In genomic region chr19:46428278-46429141, GRCh38 we compare ENCODE assay signal across 8 cellular contexts. TPM values are rescaled to one million over a fixed set of nuclear protein-coding genes. Genes with fewer than 3 reads are reported as not detected.
DNase-seq lines count a peak whose midpoint lies in the region; ATAC-seq, FAIRE-seq and TF ChIP-seq lines count a peak whose summit lies in the region.

TSS of gene PNMA8C (minus strand) at chr19:46428936. CDS start at chr19:46428359, 577 bp downstream.

- no peak for TF ChIP-seq EP300 in stomach (IDR thresholded peaks at IDR 0.05)

- BruUV-seq in Calu3 (replicated peaks; lab: Mats Ljungman, UMichigan) (no TSS peak), endothelial cell of umbilical vein (replicated peaks; lab: Mats Ljungman, UMichigan) (no TSS peak)

- H3K36me3 ChIP-seq in endothelial cell of umbilical vein (ENCODE audit: control insufficient read depth in 2 of 2, extremely low read depth in 1 of 2, insufficient read depth in 2 of 2, low read length in 2 of 2) (no peaks in the 10 kb centered on the region), mucosa of descending colon (ENCODE audit: low read depth) (no peaks in the 10 kb centered on the region), stomach (no peaks in the 10 kb centered on the region)

- H3K9me3 Mint-ChIP-seq in Calu3 (ENCODE audit: low read depth, unreplicated experiment): no peaks in the 10 kb centered on the region

- CTCF ChIA-PET in Calu3 (lab: Charles Lee) (no interaction called here), endothelial cell of umbilical vein (lab: Charles Lee) (no interaction called here)

- no peak for TF ChIP-seq CTCF in Calu3 (IDR thresholded peaks at IDR 0.05; ENCODE audit: unreplicated experiment)
- no peak for TF ChIP-seq CTCF in endothelial cell of umbilical vein (IDR thresholded peaks at IDR 0.05; ENCODE audit: extremely low read depth in 1 of 2, insufficient read depth in 1 of 2, low read depth in 1 of 2, low read length in 2 of 2)
- TF ChIP-seq CTCF in mucosa of descending colon (IDR thresholded peaks at IDR 0.05): no peak
- TF ChIP-seq CTCF in stomach (IDR thresholded peaks at IDR 0.05): no peak

- peak; percentile 72 for ATAC-seq in mucosa of descending colon
- ATAC-seq in HG02938 (IDR thresholded peaks at IDR 0.05; ENCODE audit: unreplicated experiment): no peak

- FAIRE-seq in endothelial cell of umbilical vein (lab: Jason Lieb, UNC): peak; percentile 78

- TF ChIP-seq POLR2A in endothelial cell of umbilical vein (IDR thresholded peaks at IDR 0.05; ENCODE audit: low read depth, low read length) (no peak), stomach (IDR thresholded peaks at IDR 0.05) (no peak)

- H2AFZ ChIP-seq in endothelial cell of umbilical vein (ENCODE audit: low read depth, low read length): peak within 1 kb of the TSS; percentile 69

- H3K27ac ChIP-seq in endothelial cell of umbilical vein (ENCODE audit: insufficient read depth, low read depth, low read length) (no peak within 1 kb of the TSS), stomach (peak within 1 kb of the TSS in 1 of 5 donors; percentile 13)

- no peaks in the 10 kb centered on the region for H4K20me1 ChIP-seq in endothelial cell of umbilical vein (replicated peaks; ENCODE audit: control insufficient read depth, extremely low read depth, insufficient read depth, low read length)

- peaks cover 77% of the 10 kb centered on the region for H3K27me3 Mint-ChIP-seq in Calu3 (ENCODE audit: unreplicated experiment)

- H3K9me3 ChIP-seq in endothelial cell of umbilical vein (replicated peaks; ENCODE audit: control insufficient read depth, insufficient read depth, low read length) (no peaks in the 10 kb centered on the region), mucosa of descending colon (no peaks in the 10 kb centered on the region), stomach (no peaks in the 10 kb centered on the region)

- peak within 1 kb of the TSS; percentile 6 for H3K4me3 Mint-ChIP-seq in Calu3 (ENCODE audit: low read depth, unreplicated experiment)

- H3K36me3 Mint-ChIP-seq in Calu3 (ENCODE audit: insufficient read depth, unreplicated experiment): peaks cover 6% of the 10 kb centered on the region

- H3K4me2 ChIP-seq in endothelial cell of umbilical vein (ENCODE audit: insufficient read depth, low read length): peak within 1 kb of the TSS; percentile 18

- no peak within 1 kb of the TSS for H3K9ac ChIP-seq in endothelial cell of umbilical vein (replicated peaks; ENCODE audit: extremely low read depth, insufficient read depth, low read length)

- 24 to 31% (median 26%) methylated on average over 15 to 50 of the region's 50 CpGs for WGBS in stomach, 5 donors

- POLR2A ChIA-PET in endothelial cell of umbilical vein (lab: Charles Lee): no interaction called here

- H3K4me1 ChIP-seq in endothelial cell of umbilical vein (ENCODE audit: control insufficient read depth, extremely low read depth, insufficient read depth, low read length) (peaks cover 6% of the 10 kb centered on the region), mucosa of descending colon (ENCODE audit: low read depth) (peaks cover 3% of the 10 kb centered on the region), stomach (peaks cover 6 to 31% (median 19%) of the 10 kb centered on the region in 4 donors)

- peaks cover 22 to 34% of the 10 kb centered on the region in 2 experiments for H3K27me3 ChIP-seq in endothelial cell of umbilical vein (ENCODE audit: control insufficient read depth in 2 of 2, insufficient read depth in 2 of 2, low read length in 2 of 2)
- peaks cover 0 to 91% (median 25%) of the 10 kb centered on the region in 3 donors for H3K27me3 ChIP-seq in stomach

- H3K4me1 Mint-ChIP-seq in Calu3 (ENCODE audit: low read depth, unreplicated experiment): peaks cover 23% of the 10 kb centered on the region

- DNase-seq in Calu3 (peak; percentile 62), NCI-H1930 (lab: John Stamatoyannopoulos, UW) (peak; percentile 91 to 92), endothelial cell of umbilical vein (ENCODE audit: low read depth, low spot score) (peak; percentile 38), mucosa of descending colon (peak; percentile 40 to 81 (median 58)), stomach (peak; percentile 50), NCI-H1694 treated with DMSO at 0.1 percent for 48 hours (lab: John Stamatoyannopoulos, UW) (no peak)
- DNase-seq in activated CD8-positive, alpha-beta memory T cell treated with anti-CD3 and anti-CD28 coated beads, Interleukin-2, amount 50 U/mL, for 4 hours: peak; percentile 51

- H3K9me1 ChIP-seq in endothelial cell of umbilical vein (replicated peaks; ENCODE audit: control insufficient read depth, extremely low read depth, insufficient read depth, low read length): no peaks in the 10 kb centered on the region

- intact Hi-C loops in Calu3 (cut with micrococcal nuclease; ENCODE audit: unreplicated experiment) (no loop called here), endothelial cell of umbilical vein (cut with micrococcal nuclease) (no loop called here), mucosa of descending colon (cut with DNase I, micrococcal nuclease) (no loop called here), stomach (cut with DNase I; ENCODE audit: low total_unique reads) (no loop called here)

- H3K27ac Mint-ChIP-seq in Calu3 (ENCODE audit: unreplicated experiment): no peak within 1 kb of the TSS

- H3K79me2 ChIP-seq in endothelial cell of umbilical vein (ENCODE audit: control insufficient read depth, insufficient read depth, low read length): no peaks in the 10 kb centered on the region

- dilution Hi-C loops in endothelial cell of umbilical vein (cut with MboI; ENCODE audit: extremely low pct_ligation_motif_present, low sequenced_read_pairs): no loop called here

- no peak within 1 kb of the TSS for H3K4me3 ChIP-seq in endothelial cell of umbilical vein (replicated peaks in 1 of 3; ENCODE audit: insufficient read depth in 1 of 3, low read depth in 1 of 3, low read length in 3 of 3)
- no peak within 1 kb of the TSS for H3K4me3 ChIP-seq in mucosa of descending colon
- H3K4me3 ChIP-seq in stomach: peak within 1 kb of the TSS; percentile 8 to 34 (median 18)

TF ChIP-seq in endothelial cell of umbilical vein, 7 proteins besides CTCF, POLR2A, EP300 and RAD21:
- TF ChIP-seq FOS (IDR thresholded peaks at IDR 0.05; ENCODE audit: borderline replicate concordance, insufficient read depth, low read length) (no peak), POLR2AphosphoS5 (IDR thresholded peaks at IDR 0.05; ENCODE audit: insufficient read depth, low read depth, low read length) (no peak), JUN (IDR thresholded peaks at IDR 0.05; ENCODE audit: borderline replicate concordance, insufficient read depth, insufficient read length, low read depth) (peak; percentile 13), GATA2 (IDR thresholded peaks at IDR 0.05; ENCODE audit: insufficient read depth, insufficient read length, low read depth, low read length) (no peak), MYC (IDR thresholded peaks at IDR 0.05; ENCODE audit: low read depth, low read length) (no peak), MAX (IDR thresholded peaks at IDR 0.05; ENCODE audit: insufficient read depth, insufficient read length) (no peak)

RNA-seq across cellular contexts. Expression of gene PNMA8C, which starts in this region (rescaled TPM):
- total RNA-seq in Calu3 (2022) (not detected in 2 replicates), endothelial cell of umbilical vein (0.07 TPM in 1 of 2 replicates, not detected in the other), mucosa of descending colon (under 1 TPM in 1 of 3 donors, not detected in 2; 0.57 TPM), stomach (under 1 TPM in 1 of 5 donors, not detected in 4; 0.18 TPM)
- polyA plus RNA-seq in endothelial cell of umbilical vein (not detected in 2 replicates), stomach (under 1 TPM in 1 of 3 donors, not detected in 2; 0.05 TPM)
- polyA plus RNA-seq in endothelial cell of umbilical vein (2011; cell fraction: cytosol; rRNA removed): not detected in 2 replicates
- polyA plus RNA-seq in endothelial cell of umbilical vein (2011; cell fraction: nucleus; rRNA removed): not detected in 2 replicates
- not detected in 2 replicates for polyA plus RNA-seq in endothelial cell of umbilical vein (2012)
- not detected in 2 replicates for polyA minus RNA-seq in endothelial cell of umbilical vein
- not detected for polyA minus RNA-seq in endothelial cell of umbilical vein (2011; cell fraction: cytosol; rRNA and poly(A)+ RNA removed)
- polyA minus RNA-seq in endothelial cell of umbilical vein (2011; cell fraction: nucleus; rRNA and poly(A)+ RNA removed): not detected in 2 replicates

Comparison
In these comparisons a context has a peak if more than half of its experiments do, and no peak if none do; other contexts are left out.
1. Peak in DNase-seq in Calu3; RNA of the gene not detected or under 1 TPM.
2. Peak in DNase-seq and H3K4me2 ChIP-seq in endothelial cell of umbilical vein; RNA of the gene not detected or under 1 TPM.
3. Peak in DNase-seq and ATAC-seq in mucosa of descending colon; RNA of the gene not detected or under 1 TPM.
4. Peak in DNase-seq and H3K4me3 ChIP-seq in stomach; RNA of the gene not detected or under 1 TPM.